Comparison of ENCODE assay signal across 21 cellular contexts in the genomic region with DNA sequence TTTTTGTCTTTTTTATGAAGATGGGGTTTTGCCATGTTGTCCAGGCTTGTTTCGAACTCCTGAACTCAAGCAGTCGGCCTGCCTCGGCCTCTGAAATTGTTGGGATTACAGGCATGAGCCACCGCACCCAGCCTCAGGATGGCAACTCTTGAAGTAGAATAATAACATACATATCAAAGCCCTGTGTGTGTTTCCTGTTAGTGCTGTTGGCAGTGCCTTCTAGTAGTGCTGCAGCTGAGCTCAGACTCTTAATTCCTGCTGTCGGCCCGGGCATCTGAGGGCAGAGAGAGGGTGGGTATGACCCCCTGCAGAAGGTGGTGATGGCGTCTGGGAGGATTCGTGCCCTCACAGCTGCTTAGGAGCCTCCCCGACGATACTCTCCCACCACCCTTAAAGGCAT.
A peak's percentile ranks its signal among the peaks of the same experiment; 100 is the strongest.
DNase-seq lines count a peak whose midpoint lies in the region; ATAC-seq and TF ChIP-seq lines count a peak whose summit lies in the region.
"Had no signal": no experiment of that assay in that cellular context is flagged by ENCODE, and none has a peak within 500 bp of the region (broad histone marks: within the 10 kb centered on the region; RNA-seq: fewer than 3 reads in every experiment).

No MANE protein-coding gene starts in this region.

- H3K4me1 ChIP-seq in Loucy (ENCODE audit: insufficient read depth, low read length, poor library complexity, severe bottlenecking): peaks cover 43% of the 10 kb centered on the region
- H3K4me1 ChIP-seq in endodermal cell (ENCODE audit: control insufficient read depth, insufficient read depth, low read length): no peaks in the 10 kb centered on the region

- CTCF ChIA-PET in activated naive CD4-positive, alpha-beta T cell treated with anti-CD3 and anti-CD28 coated beads for 36 hours (lab: Charles Lee): interaction anchor here (1.1 kb wide), 1 partner anchor 12 kb away, joined by 3 read pairs; no protein-coding TSS in a partner anchor
- CTCF ChIA-PET in activated naive CD4-positive, alpha-beta T cell treated with anti-CD3 and anti-CD28 coated beads, Interleukin-2, amount 10 ng/mL, durations not matched to agents 7 days and 5 days (lab: Charles Lee): interaction anchor here (0.9 kb wide), 1 partner anchor 211 kb away, joined by 3 read pairs; no protein-coding TSS in a partner anchor

- H3K4me1 Mint-ChIP-seq in activated naive CD4-positive, alpha-beta T cell treated with anti-CD3 and anti-CD28 coated beads for 36 hours (ENCODE audit: low read depth): peaks cover 34% of the 10 kb centered on the region
- peaks cover 24% of the 10 kb centered on the region for H3K4me1 Mint-ChIP-seq in activated naive CD4-positive, alpha-beta T cell treated with anti-CD3 and anti-CD28 coated beads, Interleukin-2, amount 10 ng/mL, durations not matched to agents 7 days and 5 days
- H3K4me1 Mint-ChIP-seq in activated T-cell treated with anti-CD3 and anti-CD28 coated beads, Interleukin-2, amount 50 U/mL, for 4 hours (ENCODE audit: low read depth): peaks cover 20% of the 10 kb centered on the region
- peaks cover 15% of the 10 kb centered on the region for H3K4me1 Mint-ChIP-seq in endodermal cell

- H3K36me3 Mint-ChIP-seq in activated naive CD4-positive, alpha-beta T cell treated with anti-CD3 and anti-CD28 coated beads for 36 hours (ENCODE audit: low read depth): no peaks in the 10 kb centered on the region
- H3K36me3 Mint-ChIP-seq in activated naive CD4-positive, alpha-beta T cell treated with anti-CD3 and anti-CD28 coated beads, Interleukin-2, amount 10 ng/mL, durations not matched to agents 7 days and 5 days: no peaks in the 10 kb centered on the region
- no peaks in the 10 kb centered on the region for H3K36me3 Mint-ChIP-seq in activated T-cell treated with anti-CD3 and anti-CD28 coated beads, Interleukin-2, amount 50 U/mL, for 4 hours (ENCODE audit: insufficient read depth)
- H3K36me3 Mint-ChIP-seq in endodermal cell (ENCODE audit: low read depth): no peaks in the 10 kb centered on the region

- intact Hi-C loops in activated naive CD4-positive, alpha-beta T cell treated with anti-CD3 and anti-CD28 coated beads for 36 hours (cut with micrococcal nuclease): no loop called here

- WGBS in endodermal cell (ENCODE audit: insufficient coverage in 1 of 2, insufficient read length in 1 of 2), 2 experiments: 92 to 100% methylated on average over 2 to 8 of the region's 10 CpGs

- 0 out of 2 replicates have a peak, but pooled peaks cover 2% of the 10 kb centered on the region for H3F3A ChIP-seq in Loucy (ENCODE audit: low read depth)

- no peaks in the 10 kb centered on the region for H3K9me2 ChIP-seq in Loucy (replicated peaks; ENCODE audit: low read depth, low read length)

- H3K27me3 Mint-ChIP-seq in activated naive CD4-positive, alpha-beta T cell treated with anti-CD3 and anti-CD28 coated beads for 36 hours (ENCODE audit: low read depth): peaks cover 2% of the 10 kb centered on the region
- peaks cover 7% of the 10 kb centered on the region for H3K27me3 Mint-ChIP-seq in activated naive CD4-positive, alpha-beta T cell treated with anti-CD3 and anti-CD28 coated beads, Interleukin-2, amount 10 ng/mL, durations not matched to agents 7 days and 5 days
- peaks cover 14% of the 10 kb centered on the region for H3K27me3 Mint-ChIP-seq in activated T-cell treated with anti-CD3 and anti-CD28 coated beads, Interleukin-2, amount 50 U/mL, for 4 hours (ENCODE audit: low read depth)
- peaks cover 3% of the 10 kb centered on the region for H3K27me3 Mint-ChIP-seq in endodermal cell (ENCODE audit: insufficient read depth)

- H3K9me3 ChIP-seq in Loucy (ENCODE audit: insufficient read depth, low read depth, low read length) (no peaks in the 10 kb centered on the region), endodermal cell (ENCODE audit: control insufficient read depth, low read length) (no peaks in the 10 kb centered on the region)
- H3K9me3 ChIP-seq: BLaER1 treated with 17β-estradiol and CSF1 and Interleukin-3, amounts not matched to agents 10 nM and 100 nM had no signal

- H3K27ac Mint-ChIP-seq in activated naive CD4-positive, alpha-beta T cell treated with anti-CD3 and anti-CD28 coated beads for 36 hours: no peak overlapping the region
- H3K27ac Mint-ChIP-seq in activated naive CD4-positive, alpha-beta T cell treated with anti-CD3 and anti-CD28 coated beads, Interleukin-2, amount 10 ng/mL, durations not matched to agents 7 days and 5 days: no peak overlapping the region
- H3K27ac Mint-ChIP-seq in endodermal cell: no peak overlapping the region
- H3K27ac Mint-ChIP-seq: HFFc6 had no signal

- H3K9ac ChIP-seq in Loucy (ENCODE audit: low read depth, low read length, poor library complexity, severe bottlenecking) (no peak overlapping the region), endodermal cell (ENCODE audit: extremely low read depth, low read length, poor library complexity, severe bottlenecking) (no peak overlapping the region)
- H3K9ac ChIP-seq: BLaER1 treated with 17β-estradiol and CSF1 and Interleukin-3, amounts not matched to agents 10 nM and 100 nM had no signal

- H3K9me3 Mint-ChIP-seq in activated naive CD4-positive, alpha-beta T cell treated with anti-CD3 and anti-CD28 coated beads for 36 hours: no peaks in the 10 kb centered on the region
- H3K9me3 Mint-ChIP-seq in activated naive CD4-positive, alpha-beta T cell treated with anti-CD3 and anti-CD28 coated beads, Interleukin-2, amount 10 ng/mL, durations not matched to agents 7 days and 5 days: no peaks in the 10 kb centered on the region
- no peaks in the 10 kb centered on the region for H3K9me3 Mint-ChIP-seq in activated T-cell treated with anti-CD3 and anti-CD28 coated beads, Interleukin-2, amount 50 U/mL, for 4 hours
- no peaks in the 10 kb centered on the region for H3K9me3 Mint-ChIP-seq in endodermal cell
- H3K9me3 Mint-ChIP-seq: HFFc6 had no signal

- H3K27ac ChIP-seq in endodermal cell (ENCODE audit: low read depth, low read length): no peak overlapping the region
- H3K27ac ChIP-seq: BLaER1 treated with 17β-estradiol and CSF1 and Interleukin-3, amounts not matched to agents 10 nM and 100 nM had no signal

- H3K4me3 ChIP-seq in Loucy (ENCODE audit: low read length, poor library complexity, severe bottlenecking) (no peak overlapping the region), endodermal cell (ENCODE audit: low read length) (no peak overlapping the region)
- H3K4me3 ChIP-seq: BLaER1 treated with 17β-estradiol and CSF1 and Interleukin-3, amounts not matched to agents 10 nM and 100 nM had no signal

- H3K4me3 Mint-ChIP-seq in activated naive CD4-positive, alpha-beta T cell treated with anti-CD3 and anti-CD28 coated beads for 36 hours: peak overlapping the region; percentile 30
- H3K4me3 Mint-ChIP-seq in activated naive CD4-positive, alpha-beta T cell treated with anti-CD3 and anti-CD28 coated beads, Interleukin-2, amount 10 ng/mL, durations not matched to agents 7 days and 5 days: no peak overlapping the region
- H3K4me3 Mint-ChIP-seq in activated T-cell treated with anti-CD3 and anti-CD28 coated beads, Interleukin-2, amount 50 U/mL, for 4 hours: no peak overlapping the region
- H3K4me3 Mint-ChIP-seq in endodermal cell: no peak overlapping the region
- H3K4me3 Mint-ChIP-seq: HFFc6 had no signal

- H3K4me2 ChIP-seq in Loucy (ENCODE audit: low read depth, low read length, poor library complexity, severe bottlenecking): peak overlapping the region; percentile 45
- H3K4me2 ChIP-seq: BLaER1 treated with 17β-estradiol and CSF1 and Interleukin-3, amounts not matched to agents 10 nM and 100 nM had no signal

- no peaks in the 10 kb centered on the region for H4K20me1 ChIP-seq in Loucy (ENCODE audit: insufficient read depth, low read length, poor library complexity, severe bottlenecking)
- H4K20me1 ChIP-seq: BLaER1 treated with 17β-estradiol and CSF1 and Interleukin-3, amounts not matched to agents 10 nM and 100 nM had no signal

- TF ChIP-seq CTCF in Loucy (conservative IDR thresholded peaks at IDR 0.05; ENCODE audit: low read length): no peak
- TF ChIP-seq CTCF in endodermal cell (conservative IDR thresholded peaks at IDR 0.05): no peak

- H3K27me3 ChIP-seq in Loucy (ENCODE audit: insufficient read depth, low read length, poor library complexity, severe bottlenecking) (no peaks in the 10 kb centered on the region), endodermal cell (ENCODE audit: control insufficient read depth, insufficient read depth, low read length, poor library complexity, severe bottlenecking) (no peaks in the 10 kb centered on the region)
- H3K27me3 ChIP-seq: BLaER1 treated with 17β-estradiol and CSF1 and Interleukin-3, amounts not matched to agents 10 nM and 100 nM had no signal

- H3K36me3 ChIP-seq in Loucy (ENCODE audit: insufficient read depth, low read length) (no peaks in the 10 kb centered on the region), endodermal cell (ENCODE audit: control insufficient read depth, insufficient read depth, low read length) (no peaks in the 10 kb centered on the region)
- H3K36me3 ChIP-seq: BLaER1 treated with 17β-estradiol and CSF1 and Interleukin-3, amounts not matched to agents 10 nM and 100 nM had no signal

- ATAC-seq in activated T-cell treated with anti-CD3 and anti-CD28 coated beads, Interleukin-2, amount 50 U/mL, for 4 hours: peak; percentile 38 to 39
- no peak for ATAC-seq in HG02623 (IDR thresholded peaks at IDR 0.05; ENCODE audit: unreplicated experiment)
- ATAC-seq: HepG2 had no signal

- peak overlapping the region; percentile 55; the same call in 1 of the 2 replicates for H2AFZ ChIP-seq in Loucy (ENCODE audit: low read length)

- no peaks in the 10 kb centered on the region for H3K79me2 ChIP-seq in Loucy (ENCODE audit: insufficient read depth, low read length)

- DNase-seq in activated naive CD4-positive, alpha-beta T cell treated with anti-CD3 and anti-CD28 coated beads for 36 hours: peak; percentile 30
- no peak for DNase-seq in activated naive CD4-positive, alpha-beta T cell treated with anti-CD3 and anti-CD28 coated beads, Interleukin-2, amount 10 ng/mL, durations not matched to agents 7 days and 5 days
- DNase-seq in activated T-cell treated with anti-CD3 and anti-CD28 coated beads, Interleukin-2, amount 50 U/mL, for 4 hours: no peak
- peak; percentile 36 for DNase-seq in endodermal cell
- no peak for DNase-seq in DMS79 treated with DMSO at 0.1 percent for 48 hours (lab: John Stamatoyannopoulos, UW)
- no peak for DNase-seq in activated CD4-positive, CD25-positive, alpha-beta regulatory T cell (lab: John Stamatoyannopoulos, UW)
- DNase-seq: DND-41, H7, HFFc6, KG1, MV-4-11, NCI-H1694 treated with DMSO at 0.1 percent for 48 hours, NCI-H2107, NCI-H510A, NCI-H748 treated with DMSO at 0.1 percent for 48 hours, RPMI8226, SHP77 treated with DMSO at 0.1 percent for 48 hours had no signal

Comparison
In these comparisons a context has a peak if more than half of its experiments do, and no peak if none do; other contexts are left out.
1. DNase-seq: peak in activated naive CD4-positive, alpha-beta T cell treated with anti-CD3 and anti-CD28 coated beads for 36 hours (single experiment) and endodermal cell (single experiment); none in activated naive CD4-positive, alpha-beta T cell treated with anti-CD3 and anti-CD28 coated beads, Interleukin-2, amount 10 ng/mL, durations not matched to agents 7 days and 5 days (single experiment), activated T-cell treated with anti-CD3 and anti-CD28 coated beads, Interleukin-2, amount 50 U/mL, for 4 hours (single experiment), DMS79 treated with DMSO at 0.1 percent for 48 hours (single experiment) and activated CD4-positive, CD25-positive, alpha-beta regulatory T cell (0 of 4).